Comparison of ENCODE assay signal across 28 cellular contexts in genomic region chr1:66288048-66288447, GRCh38.
DNase-seq lines count a peak whose midpoint lies in the region; ATAC-seq, FAIRE-seq and TF ChIP-seq lines count a peak whose summit lies in the region.
"Had no signal": no experiment of that assay in that cellular context is flagged by ENCODE, and none has a peak within 500 bp of the region (broad histone marks: within the 10 kb centered on the region; RNA-seq: fewer than 3 reads in every experiment).

No MANE protein-coding gene starts in this region.

- POLR2A ChIA-PET in A549 (lab: Yijun Ruan, JAX) = no interaction called here
- POLR2A ChIA-PET in activated B cell treated with CpG ODN at 0.5 μM for 24 hours (lab: Charles Lee) = interaction anchor here (2.0 to 7.8 kb wide), 2 partner anchors 10 to 46 kb away, joined by 5 to 226 read pairs; no protein-coding TSS in a partner anchor

- H3K27me3 Mint-ChIP-seq in activated B cell treated with CpG ODN at 0.5 μM for 24 hours (no peaks in the 10 kb centered on the region), natural killer cell (ENCODE audit: low read depth in 2 of 2) (peaks cover 16 to 23% of the 10 kb centered on the region in 2 donors)
- H3K27me3 Mint-ChIP-seq: T-helper 17 cell had no signal

- H3K9me3 Mint-ChIP-seq in activated B cell treated with CpG ODN at 0.5 μM for 24 hours = no peaks in the 10 kb centered on the region
- H3K9me3 Mint-ChIP-seq in natural killer cell = no peaks in the 10 kb centered on the region
- H3K9me3 Mint-ChIP-seq: H9 had no signal

- H3K4me3 Mint-ChIP-seq in activated B cell treated with CpG ODN at 0.5 μM for 24 hours (no peak overlapping the region), natural killer cell (no peak overlapping the region)
- H3K4me3 Mint-ChIP-seq: H9, T-helper 17 cell had no signal

- no peaks in the 10 kb centered on the region for H3K36me3 ChIP-seq in smooth muscle cell (ENCODE audit: low read depth)
- H3K36me3 ChIP-seq: cardiac muscle cell, esophagus muscularis mucosa, heart left ventricle, ovary, stomach, thyroid gland had no signal

- peaks cover 78% of the 10 kb centered on the region for H3K4me1 Mint-ChIP-seq in activated B cell treated with CpG ODN at 0.5 μM for 24 hours
- peaks cover 22% of the 10 kb centered on the region in 2 donors for H3K4me1 Mint-ChIP-seq in natural killer cell
- H3K4me1 Mint-ChIP-seq: H9 had no signal

- no peak for TF ChIP-seq CTCF in A549 (IDR thresholded peaks at IDR 0.05)
- TF ChIP-seq CTCF in activated B cell treated with CpG ODN at 0.5 μM for 24 hours (IDR thresholded peaks at IDR 0.05) = no peak
- TF ChIP-seq CTCF in natural killer cell (IDR thresholded peaks at IDR 0.05) = no peak
- TF ChIP-seq CTCF in smooth muscle cell (IDR thresholded peaks at IDR 0.05; ENCODE audit: borderline replicate concordance, insufficient read depth, poor library complexity, severe bottlenecking) = no peak

- no peak for FAIRE-seq in A549 (lab: Jason Lieb, UNC)
- FAIRE-seq: small intestine had no signal

- no peaks in the 10 kb centered on the region for H3K79me2 ChIP-seq in smooth muscle cell (ENCODE audit: low read depth)

- no peak overlapping the region for H2AFZ ChIP-seq in smooth muscle cell (ENCODE audit: low read depth)

- no peak overlapping the region for H3K4me2 ChIP-seq in A549
- no peak overlapping the region for H3K4me2 ChIP-seq in smooth muscle cell

- H3K27ac Mint-ChIP-seq in activated B cell treated with CpG ODN at 0.5 μM for 24 hours = peak overlapping the region; percentile 77
- H3K27ac Mint-ChIP-seq in natural killer cell = no peak overlapping the region
- H3K27ac Mint-ChIP-seq: H9, T-helper 17 cell had no signal

- DNase-seq in activated CD8-positive, alpha-beta memory T cell treated with anti-CD3 and anti-CD28 coated beads, Interleukin-2, amount 50 U/mL, for 4 hours = peak; percentile 21
- no peak for DNase-seq in activated CD8-positive, alpha-beta memory T cell treated with anti-CD3 and anti-CD28 coated beads, Interleukin-2, amount 50 U/mL, for 48 hours
- DNase-seq in A549 (ENCODE audit: low read depth in 1 of 2, low spot score in 1 of 2) (no peak), activated B cell treated with CpG ODN at 0.5 μM for 24 hours (no peak), natural killer cell (no peak), sciatic nerve (ENCODE audit: low spot score) (no peak), smooth muscle cell (lab: John Stamatoyannopoulos, UW; ENCODE audit: unreplicated experiment) (no peak), NCI-H524 (lab: John Stamatoyannopoulos, UW) (no peak)
- DNase-seq: activated CD4-positive, alpha-beta T cell treated with anti-CD3 and anti-CD28 coated beads for 1 hour; aorta; foreskin keratinocyte; H9; heart left ventricle; kidney glomerular epithelial cell; mucosa of descending colon; NCI-H446 treated with DMSO at 0.1 percent for 48 hours; OCI-M1; ovary; retina; small intestine; stimulated activated CD4-positive, alpha-beta T cell treated with anti-CD3 and anti-CD28 coated beads, Interleukin-4, amount 100 ng/mL, for 4 hours; stomach; T-helper 17 cell; thyroid gland had no signal

- H3K4me1 ChIP-seq in A549 = peaks cover 62% of the 10 kb centered on the region
- no peaks in the 10 kb centered on the region for H3K4me1 ChIP-seq in smooth muscle cell (ENCODE audit: low read depth)

- ATAC-seq in A549 (no peak), activated B cell treated with CpG ODN at 0.5 μM for 24 hours (ENCODE audit: low read depth) (no peak), natural killer cell (peak in 2 of 3 donors; percentile 76 to 78), sciatic nerve (no peak)
- ATAC-seq: foreskin keratinocyte, heart left ventricle, mucosa of descending colon, T-helper 17 cell had no signal

- H3K4me3 ChIP-seq in A549 (no peak overlapping the region), smooth muscle cell (no peak overlapping the region)
- H3K4me3 ChIP-seq: cardiac muscle cell, esophagus muscularis mucosa, heart left ventricle, lung, mucosa of descending colon, ovary, SK-N-MC, stomach, thyroid gland had no signal

- H4K20me1 ChIP-seq in smooth muscle cell (ENCODE audit: low read depth) = no peaks in the 10 kb centered on the region

- H3K27ac ChIP-seq in A549 (peak overlapping the region; percentile 78 to 81), smooth muscle cell (ENCODE audit: low read depth) (no peak overlapping the region)
- H3K27ac ChIP-seq: cardiac muscle cell, esophagus muscularis mucosa, heart left ventricle, ovary, SK-N-MC, stomach, thyroid gland had no signal

- 93% methylated on average over 2 of the region's 2 CpGs for WGBS in A549 (ENCODE audit: missing lambda C conversion rate)
- WGBS in smooth muscle cell (ENCODE audit: low lambda C conversion rate) = 76% methylated on average over 2 of the region's 2 CpGs

- H3K36me3 Mint-ChIP-seq in activated B cell treated with CpG ODN at 0.5 μM for 24 hours (ENCODE audit: low read depth) = no peaks in the 10 kb centered on the region
- H3K36me3 Mint-ChIP-seq in natural killer cell = no peaks in the 10 kb centered on the region

- CTCF ChIA-PET in A549 (lab: Yijun Ruan, JAX) (interaction anchor here (0.5 to 1.1 kb wide), 2 partner anchors 12 to 14 kb away, joined by 3 read pairs; no protein-coding TSS in a partner anchor), activated B cell treated with CpG ODN at 0.5 μM for 24 hours (lab: Charles Lee) (no interaction called here)

- TF ChIP-seq RAD21 in A549 (conservative IDR thresholded peaks at IDR 0.05 in 1 of 2, IDR thresholded peaks at IDR 0.05 in 1 of 2) = no peak

- H3K9me3 ChIP-seq in A549 (no peaks in the 10 kb centered on the region), smooth muscle cell (replicated peaks; ENCODE audit: low read depth) (no peaks in the 10 kb centered on the region)
- H3K9me3 ChIP-seq: esophagus muscularis mucosa, heart left ventricle, mucosa of descending colon, ovary, stomach, thyroid gland had no signal

- H3K27me3 ChIP-seq in smooth muscle cell (ENCODE audit: low read depth) = no peaks in the 10 kb centered on the region
- H3K27me3 ChIP-seq: cardiac muscle cell, esophagus muscularis mucosa, foreskin keratinocyte, heart left ventricle, ovary, stomach, thyroid gland had no signal

- no peak for TF ChIP-seq EP300 in A549 (IDR thresholded peaks at IDR 0.05)

- no peaks in the 10 kb centered on the region for H3F3A ChIP-seq in smooth muscle cell (ENCODE audit: low read depth)

- H3K9ac ChIP-seq in smooth muscle cell (ENCODE audit: low read depth) = no peak overlapping the region

- intact Hi-C loops in activated B cell treated with CpG ODN at 0.5 μM for 24 hours (cut with micrococcal nuclease) = loop anchor here (10.0 kb wide), 1 partner anchor 1323 kb away; the partner anchor contains the start of gene JAK1
- intact Hi-C loops in natural killer cell (cut with micrococcal nuclease) = loop anchor here (5.0 kb wide), 1 partner anchor 64 kb away; no protein-coding TSS in a partner anchor
- intact Hi-C loops in sciatic nerve (cut with DNase I) = no loop called here

- no peak for TF ChIP-seq POLR2A in A549 (IDR thresholded peaks at IDR 0.05; ENCODE audit: low read length)

TF ChIP-seq in A549, 52 proteins besides CTCF, POLR2A, EP300 and RAD21:
- TF ChIP-seq NR3C1 (IDR thresholded peaks at IDR 0.05) (no peak), CEBPB (IDR thresholded peaks at IDR 0.05) (no peak), HOXB5 (CRISPR knock-in tag; IDR thresholded peaks at IDR 0.05) (no peak)

Comparison
In these comparisons a context has a peak if more than half of its experiments do, and no peak if none do; other contexts are left out.
1. ATAC-seq: peak in natural killer cell (2 of 3); none in A549 (0 of 2), activated B cell treated with CpG ODN at 0.5 μM for 24 hours (single experiment) and sciatic nerve (single experiment).